Comparison of ENCODE assay signal across 32 cellular contexts in the genomic region with DNA sequence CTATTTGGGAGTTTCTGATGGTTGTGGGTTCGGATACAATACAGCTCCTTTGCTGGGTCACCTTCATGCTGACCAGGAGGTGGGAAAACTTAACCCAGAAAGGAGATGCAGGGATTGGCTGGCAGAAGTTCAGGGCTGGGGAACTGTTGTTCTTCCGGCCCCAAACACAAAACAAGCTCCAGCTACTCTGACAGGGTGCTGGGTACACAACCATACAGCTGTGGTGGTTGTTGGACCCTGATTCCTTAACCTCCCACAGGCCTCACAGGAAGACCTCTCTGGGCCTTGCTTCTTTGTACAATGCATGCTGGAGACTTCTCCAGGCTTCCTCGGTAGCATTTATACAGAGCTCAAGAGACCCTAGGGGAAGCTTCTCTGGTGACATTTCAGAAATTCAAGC. TPM values are rescaled to one million over a fixed set of nuclear protein-coding genes. Genes with fewer than 3 reads are reported as not detected.
"Had no signal": no experiment of that assay in that cellular context is flagged by ENCODE, and none has a peak within 500 bp of the region (broad histone marks: within the 10 kb centered on the region; RNA-seq: fewer than 3 reads in every experiment).

No MANE protein-coding gene starts in this region.

- H3K9ac ChIP-seq: parathyroid adenoma had no signal

- H3K27me3 Mint-ChIP-seq: dendritic cell treated with granulocyte-macrophage colony-stimulating factor and Interleukin-4, amounts not matched to agents 40 ng/mL and 50 ng/mL, for 4 days; naive B cell; progenitor cell of endocrine pancreas; type B pancreatic cell had no signal

- H3K27ac Mint-ChIP-seq: dendritic cell treated with granulocyte-macrophage colony-stimulating factor and Interleukin-4, amounts not matched to agents 40 ng/mL and 50 ng/mL, for 4 days; memory B cell; naive B cell; natural killer cell treated with Interleukin-12 subunit alpha and Interleukin-12 subunit beta and Interleukin-15 and Interleukin-18, amount 100 ng/mL, for 72 hours; progenitor cell of endocrine pancreas; type B pancreatic cell had no signal

- H3K27ac ChIP-seq: colonic mucosa, esophagus muscularis mucosa, foreskin keratinocyte, gastroesophageal sphincter, heart left ventricle, hepatocyte, neutrophil, parathyroid adenoma, stomach, testis, tibial artery had no signal

- H3K79me2 ChIP-seq: hepatocyte, parathyroid adenoma had no signal

- DNase-seq: colonic mucosa; effector CD8-positive, alpha-beta T cell; foreskin keratinocyte; heart left ventricle; kidney; mucosa of descending colon; naive B cell; stimulated activated CD4-positive, alpha-beta T cell treated with anti-CD3 and anti-CD28 coated beads, Interleukin-12 subunit alpha, Interleukin-12 subunit beta, amount 100 ng/mL, for 4 hours; stimulated activated CD4-positive, alpha-beta T cell treated with anti-CD3 and anti-CD28 coated beads, Interleukin-1b, Interleukin-23, amount 100 ng/mL, for 48 hours; stimulated activated CD4-positive, alpha-beta T cell treated with anti-CD3 and anti-CD28 coated beads, Interleukin-4, amount 100 ng/mL, for 1 hour; stimulated activated CD8-positive, alpha-beta memory T cell treated with anti-CD3 and anti-CD28 coated beads, Interleukin-4, amount 100 ng/mL, for 48 hours; stimulated activated naive CD4-positive, alpha-beta T cell treated with Interleukin-2 at 50 U/mL for 16 hours; stomach; substantia nigra; testis; tibial artery had no signal

- H3K4me1 ChIP-seq: colonic mucosa, esophagus muscularis mucosa, foreskin keratinocyte, gastroesophageal sphincter, heart left ventricle, parathyroid adenoma, stomach, tibial artery had no signal

- H3K9me3 ChIP-seq: colonic mucosa, esophagus muscularis mucosa, gastroesophageal sphincter, mucosa of descending colon, neutrophil, stomach, testis, tibial artery had no signal

- H2AFZ ChIP-seq: hepatocyte, parathyroid adenoma had no signal

- H3K27me3 ChIP-seq: colonic mucosa, esophagus muscularis mucosa, gastroesophageal sphincter, heart left ventricle, hepatocyte, neutrophil, stomach, testis, tibial artery had no signal

- H3K36me3 Mint-ChIP-seq: naive B cell; natural killer cell treated with Interleukin-12 subunit alpha and Interleukin-12 subunit beta and Interleukin-15 and Interleukin-18, amount 100 ng/mL, for 72 hours had no signal

- H3K9me3 Mint-ChIP-seq: dendritic cell treated with granulocyte-macrophage colony-stimulating factor and Interleukin-4, amounts not matched to agents 40 ng/mL and 50 ng/mL, for 4 days; memory B cell; natural killer cell treated with Interleukin-12 subunit alpha and Interleukin-12 subunit beta and Interleukin-15 and Interleukin-18, amount 100 ng/mL, for 72 hours; type B pancreatic cell had no signal

- H3K36me3 ChIP-seq: colonic mucosa, neutrophil, tibial artery had no signal

- ATAC-seq: foreskin keratinocyte; gastroesophageal sphincter; heart left ventricle; left lobe of liver; mucosa of descending colon; natural killer cell treated with Interleukin-12 subunit alpha and Interleukin-12 subunit beta and Interleukin-15 and Interleukin-18, amount 100 ng/mL, for 72 hours; sciatic nerve had no signal

- H3K4me3 Mint-ChIP-seq: dendritic cell treated with granulocyte-macrophage colony-stimulating factor and Interleukin-4, amounts not matched to agents 40 ng/mL and 50 ng/mL, for 4 days; memory B cell; naive B cell; natural killer cell treated with Interleukin-12 subunit alpha and Interleukin-12 subunit beta and Interleukin-15 and Interleukin-18, amount 100 ng/mL, for 72 hours; neural crest cell; type B pancreatic cell had no signal

- H3K4me1 Mint-ChIP-seq: neural crest cell had no signal

- FAIRE-seq: endothelial cell of umbilical vein, kidney had no signal

- H3K4me2 ChIP-seq: hepatocyte, smooth muscle cell had no signal

- H3K4me3 ChIP-seq: colonic mucosa, esophagus muscularis mucosa, gastroesophageal sphincter, heart left ventricle, hepatocyte, lung, mucosa of descending colon, smooth muscle cell, stomach, testis, tibial artery had no signal

RNA-seq across cellular contexts. Expression of a gene that starts 47.6 kb away (rescaled TPM):
- total RNA-seq: endothelial cell of umbilical vein, neural crest cell had no signal
- polyA plus RNA-seq: endothelial cell of umbilical vein had no signal
